8 cellular contexts compared by ENCODE assay signal in genomic region chrX:65534450-65535292, GRCh38. TPM values are rescaled to one million over a fixed set of nuclear protein-coding genes. Genes with fewer than 3 reads are reported as not detected.
DNase-seq lines count a peak whose midpoint lies in the region; ATAC-seq, FAIRE-seq and TF ChIP-seq lines count a peak whose summit lies in the region.

LAS1L (minus strand) TSS chrX:65534787; CDS start chrX:65534715, 72 bp downstream.

- 0 to 51% (median 15%) methylated on average over 5 to 50 of the region's 50 CpGs for WGBS in adrenal gland, 4 donors
- WGBS in heart right ventricle, 2 donors, result 2 to 3% methylated on average over 48 to 50 of the region's 50 CpGs

- H3K4me3 ChIP-seq in adrenal gland (peak within 1 kb of the TSS; percentile 37 to 83 (median 69)), heart right ventricle (peak within 1 kb of the TSS; percentile 57 to 95 (median 74)), upper lobe of right lung (peak within 1 kb of the TSS; percentile 77)

- H3K27ac ChIP-seq in adrenal gland, result peak within 1 kb of the TSS in 4 of 5 donors; percentile 48 to 78 (median 66)
- H3K27ac ChIP-seq in heart right ventricle, result peak within 1 kb of the TSS in 9 of 10 donors; percentile 46 to 82 (median 71)
- H3K27ac ChIP-seq in upper lobe of right lung, result peak within 1 kb of the TSS; percentile 65

- intact Hi-C loops in adrenal gland (cut with DNase I) (no loop called here), heart right ventricle (cut with DNase I) (no loop called here), posterior vena cava (cut with DNase I) (no loop called here), upper lobe of right lung (cut with DNase I) (no loop called here)

- H3K9me3 ChIP-seq in adrenal gland (replicated peaks in 1 of 3) (no peaks in the 10 kb centered on the region), heart right ventricle (no peaks in the 10 kb centered on the region), upper lobe of right lung (no peaks in the 10 kb centered on the region)

- H3K36me3 ChIP-seq in adrenal gland (replicated peaks in 1 of 2) (peaks cover 0 to 2% of the 10 kb centered on the region in 2 donors), heart right ventricle (peaks cover 0 to 25% (median 0%) of the 10 kb centered on the region in 9 donors), upper lobe of right lung (peaks cover 7% of the 10 kb centered on the region)

- FAIRE-seq in GM12892 (lab: Jason Lieb, UNC), result peak; percentile 97

- no peak for TF ChIP-seq CTCF in adrenal gland (IDR thresholded peaks at IDR 0.05)
- no peak for TF ChIP-seq CTCF in heart right ventricle (IDR thresholded peaks at IDR 0.05)
- TF ChIP-seq CTCF in upper lobe of right lung (IDR thresholded peaks at IDR 0.05), result no peak

- ATAC-seq in HG02852 (IDR thresholded peaks at IDR 0.05; ENCODE audit: unreplicated experiment) (peak; percentile 99), heart right ventricle (peak; percentile 99 to 100 (median 100)), upper lobe of right lung (peak; percentile 100)

- peak; percentile 71 for DNase-seq in GM12892 (ENCODE audit: insufficient read length)
- DNase-seq in NCI-H146 (lab: John Stamatoyannopoulos, UW), result peak; percentile 93
- DNase-seq in T-helper 1 cell, result peak; percentile 75 to 94 (median 83)
- DNase-seq in adrenal gland, result peak; percentile 87 to 97 (median 94)
- DNase-seq in heart right ventricle, result peak; percentile 86 to 91
- DNase-seq in posterior vena cava (ENCODE audit: low spot score), result peak; percentile 96
- peak; percentile 92 for DNase-seq in upper lobe of right lung

- TF ChIP-seq POLR2A in GM12892 (IDR thresholded peaks at IDR 0.05; ENCODE audit: low read depth, low read length), result peak; percentile 84
- TF ChIP-seq POLR2A in adrenal gland (IDR thresholded peaks at IDR 0.05), result peak; percentile 16 to 78

- peaks cover 0 to 8% of the 10 kb centered on the region in 2 donors for H3K4me1 ChIP-seq in adrenal gland (replicated peaks in 1 of 2)
- H3K4me1 ChIP-seq in heart right ventricle, result peaks cover 0 to 17% (median 10%) of the 10 kb centered on the region in 9 donors
- H3K4me1 ChIP-seq in upper lobe of right lung, result peaks cover 8% of the 10 kb centered on the region

- H3K27me3 ChIP-seq in adrenal gland (peaks cover 21% of the 10 kb centered on the region), heart right ventricle (peaks cover 0 to 28% (median 0%) of the 10 kb centered on the region in 7 donors), upper lobe of right lung (no peaks in the 10 kb centered on the region)

RNA-seq across cellular contexts. Expression of gene LAS1L, which starts in this region (rescaled TPM):
- 41.2 TPM for polyA plus RNA-seq in GM12892 (2012; ENCODE audit: missing spikeins)
- total RNA-seq in adrenal gland, result 10 to 100 TPM in 7 of 8 donors, 1 to 10 TPM in 1; 7.4 to 26.7 (median 17.0) TPM
- 10 to 100 TPM; 29.0 to 41.2 (median 40.7) TPM for polyA plus RNA-seq in adrenal gland
- total RNA-seq in heart right ventricle, result 10 to 100 TPM; 10.6 to 15.1 (median 14.0) TPM
- 10 to 100 TPM; 14.7 to 24.4 TPM for polyA plus RNA-seq in heart right ventricle
- total RNA-seq in posterior vena cava, result 10 to 100 TPM; 18.7 to 21.9 TPM
- 22.8 TPM for total RNA-seq in upper lobe of right lung

Comparison
In these comparisons a context has a peak if more than half of its experiments do, and no peak if none do; other contexts are left out.
1. Peak in every context shown above with its lines: DNase-seq, ATAC-seq, H3K4me3 ChIP-seq and H3K27ac ChIP-seq.